Comparison of ENCODE assay signal across 22 cellular contexts in genomic region chr3:195008816-195009215, GRCh38.
"Had no signal": no experiment of that assay in that cellular context is flagged by ENCODE, and none has a peak within 500 bp of the region (broad histone marks: within the 10 kb centered on the region; RNA-seq: fewer than 3 reads in every experiment).

No MANE protein-coding gene starts in this region.

- DNase-seq: activated CD4-positive, alpha-beta memory T cell treated with anti-CD3 and anti-CD28 coated beads for 36 hours; activated CD4-positive, alpha-beta T cell treated with anti-CD3 and anti-CD28 coated beads for 36 hours; activated CD4-positive, alpha-beta T cell treated with anti-CD3 and anti-CD28 coated beads, Interleukin-2, amount 10 ng/mL, durations not matched to agents 24 days and 14 days; activated CD4-positive, CD25-positive, alpha-beta regulatory T cell; activated CD4-positive, CD25-positive, alpha-beta regulatory T cell treated with anti-CD3 and anti-CD28 coated beads, Interleukin-2, amount 50 U/mL, for 72 hours; activated CD8-positive, alpha-beta memory T cell treated with anti-CD3 and anti-CD28 coated beads, Interleukin-2, amount 10 ng/mL, durations not matched to agents 7 days and 5 days; activated CD8-positive, alpha-beta memory T cell treated with anti-CD3 and anti-CD28 coated beads, Interleukin-2, amount 50 U/mL, for 4 hours; activated CD8-positive, alpha-beta T cell treated with anti-CD3 and anti-CD28 coated beads, Interleukin-2, amount 10 ng/mL, durations not matched to agents 7 days and 5 days; activated gamma-delta T cell treated with Interleukin-2 at 50 U/mL for 16 hours; activated naive CD4-positive, alpha-beta T cell treated with anti-CD3 and anti-CD28 coated beads, Interleukin-2, amount 50 U/mL, for 16 hours; activated naive CD4-positive, alpha-beta T cell treated with Interleukin-2 at 50 U/mL for 16 hours; activated T-cell treated with anti-CD3 and anti-CD28 coated beads, Interleukin-2, amount 50 U/mL, for 1 hour; activated T-cell treated with anti-CD3 and anti-CD28 coated beads, Interleukin-2, amount 50 U/mL, for 48 hours; amniotic stem cell; anterior cingulate cortex; brain microvascular endothelial cell; effector CD8-positive, alpha-beta T cell; foreskin fibroblast; T-helper 2 cell had no signal

- H3K36me3 ChIP-seq: brain microvascular endothelial cell had no signal

- H3K4me3 ChIP-seq: coronary artery, dorsolateral prefrontal cortex had no signal

- H3K27ac ChIP-seq: brain microvascular endothelial cell, coronary artery, dorsolateral prefrontal cortex had no signal

- ATAC-seq: activated CD4-positive, alpha-beta T cell treated with anti-CD3 and anti-CD28 coated beads for 36 hours; activated CD8-positive, alpha-beta memory T cell treated with anti-CD3 and anti-CD28 coated beads, Interleukin-2, amount 10 ng/mL, durations not matched to agents 7 days and 5 days; activated CD8-positive, alpha-beta T cell treated with anti-CD3 and anti-CD28 coated beads, Interleukin-2, amount 10 ng/mL, durations not matched to agents 7 days and 5 days; esophagus mucosa had no signal
